Comparison of ENCODE assay signal across 8 cellular contexts in genomic region chr1:198681831-198682756, GRCh38. TPM values are rescaled to one million over a fixed set of nuclear protein-coding genes. Genes with fewer than 3 reads are reported as not detected.
DNase-seq lines count a peak whose midpoint lies in the region; ATAC-seq and TF ChIP-seq lines count a peak whose summit lies in the region.

No MANE protein-coding gene starts in this region.

- H3K4me3 ChIP-seq in AG10803 (ENCODE audit: low read length), result no peak overlapping the region

- no peak for TF ChIP-seq CTCF in AG10803 (conservative IDR thresholded peaks at IDR 0.05; ENCODE audit: low read length)
- TF ChIP-seq CTCF in endothelial cell (IDR thresholded peaks at IDR 0.05; ENCODE audit: unreplicated experiment), result no peak
- TF ChIP-seq CTCF in nephron (IDR thresholded peaks at IDR 0.05; ENCODE audit: unreplicated experiment in 3 of 3), result no peak

- H3K27me3 Mint-ChIP-seq in activated CD4-positive, alpha-beta memory T cell treated with anti-CD3 and anti-CD28 coated beads, Interleukin-2, amount 10 ng/mL, durations not matched to agents 7 days and 5 days, result no peaks in the 10 kb centered on the region
- H3K27me3 Mint-ChIP-seq in endothelial cell (ENCODE audit: unreplicated experiment) (no peaks in the 10 kb centered on the region), nephron (ENCODE audit: low read depth) (no peaks in the 10 kb centered on the region)
- H3K27me3 Mint-ChIP-seq in stimulated activated naive CD8-positive, alpha-beta T cell treated with anti-CD3 and anti-CD28 coated beads, Interleukin-15, Interleukin-2, amounts not matched to agents 100 ng/mL and 50 ng/mL, for 24 hours, result no peaks in the 10 kb centered on the region

- peak overlapping the region; percentile 94 for H3K27ac Mint-ChIP-seq in activated CD4-positive, alpha-beta memory T cell treated with anti-CD3 and anti-CD28 coated beads, Interleukin-2, amount 10 ng/mL, durations not matched to agents 7 days and 5 days
- H3K27ac Mint-ChIP-seq in endothelial cell (ENCODE audit: unreplicated experiment) (peak overlapping the region; percentile 85), nephron (peak overlapping the region; percentile 82 to 98 (median 94))
- H3K27ac Mint-ChIP-seq in stimulated activated naive CD8-positive, alpha-beta T cell treated with anti-CD3 and anti-CD28 coated beads, Interleukin-15, Interleukin-2, amounts not matched to agents 100 ng/mL and 50 ng/mL, for 24 hours, result peak overlapping the region; percentile 94

- DNase-seq in AG10803 (ENCODE audit: low read depth) (peak; percentile 96), NCI-H69 (lab: John Stamatoyannopoulos, UW) (peak; percentile 96), endothelial cell (ENCODE audit: low spot score) (no peak)
- peak; percentile 90 for DNase-seq in activated CD4-positive, alpha-beta memory T cell treated with anti-CD3 and anti-CD28 coated beads, Interleukin-2, amount 10 ng/mL, durations not matched to agents 7 days and 5 days

- CTCF ChIA-PET in activated CD4-positive, alpha-beta memory T cell treated with anti-CD3 and anti-CD28 coated beads, Interleukin-2, amount 10 ng/mL, durations not matched to agents 7 days and 5 days (lab: Charles Lee), result interaction anchor here (0.8 to 6.4 kb wide), 11 partner anchors 12 to 217 kb away, joined by 3 to 38 read pairs (median 6); partner anchors contain the start of gene PTPRC

- POLR2A ChIA-PET in activated CD4-positive, alpha-beta memory T cell treated with anti-CD3 and anti-CD28 coated beads, Interleukin-2, amount 10 ng/mL, durations not matched to agents 7 days and 5 days (lab: Charles Lee), result interaction anchor here (0.7 to 12.6 kb wide), 32 partner anchors 9 to 906 kb away, joined by 3 to 288 read pairs (median 8); partner anchors contain the start of genes C1orf53, DENND1B, NEK7 and PTPRC

- H3K36me3 Mint-ChIP-seq in activated CD4-positive, alpha-beta memory T cell treated with anti-CD3 and anti-CD28 coated beads, Interleukin-2, amount 10 ng/mL, durations not matched to agents 7 days and 5 days (ENCODE audit: low read depth), result peaks cover 59% of the 10 kb centered on the region
- H3K36me3 Mint-ChIP-seq in endothelial cell (ENCODE audit: low read depth, unreplicated experiment) (no peaks in the 10 kb centered on the region), nephron (ENCODE audit: low read depth) (no peaks in the 10 kb centered on the region)
- H3K36me3 Mint-ChIP-seq in stimulated activated naive CD8-positive, alpha-beta T cell treated with anti-CD3 and anti-CD28 coated beads, Interleukin-15, Interleukin-2, amounts not matched to agents 100 ng/mL and 50 ng/mL, for 24 hours (ENCODE audit: low read depth), result peaks cover 26% of the 10 kb centered on the region

- no peaks in the 10 kb centered on the region for H3K9me3 Mint-ChIP-seq in activated CD4-positive, alpha-beta memory T cell treated with anti-CD3 and anti-CD28 coated beads, Interleukin-2, amount 10 ng/mL, durations not matched to agents 7 days and 5 days
- H3K9me3 Mint-ChIP-seq in endothelial cell (ENCODE audit: unreplicated experiment) (no peaks in the 10 kb centered on the region), nephron (no peaks in the 10 kb centered on the region)
- H3K9me3 Mint-ChIP-seq in stimulated activated naive CD8-positive, alpha-beta T cell treated with anti-CD3 and anti-CD28 coated beads, Interleukin-15, Interleukin-2, amounts not matched to agents 100 ng/mL and 50 ng/mL, for 24 hours, result no peaks in the 10 kb centered on the region

- peak; percentile 97 for ATAC-seq in GM19023 (IDR thresholded peaks at IDR 0.05; ENCODE audit: unreplicated experiment)
- peak; percentile 96 for ATAC-seq in HG03135 (IDR thresholded peaks at IDR 0.05; ENCODE audit: unreplicated experiment)

- H3K4me1 Mint-ChIP-seq in activated CD4-positive, alpha-beta memory T cell treated with anti-CD3 and anti-CD28 coated beads, Interleukin-2, amount 10 ng/mL, durations not matched to agents 7 days and 5 days, result peaks cover 85% of the 10 kb centered on the region
- no peaks in the 10 kb centered on the region for H3K4me1 Mint-ChIP-seq in endothelial cell (ENCODE audit: unreplicated experiment)
- peaks cover 20% of the 10 kb centered on the region for H3K4me1 Mint-ChIP-seq in nephron
- peaks cover 92% of the 10 kb centered on the region for H3K4me1 Mint-ChIP-seq in stimulated activated naive CD8-positive, alpha-beta T cell treated with anti-CD3 and anti-CD28 coated beads, Interleukin-15, Interleukin-2, amounts not matched to agents 100 ng/mL and 50 ng/mL, for 24 hours (ENCODE audit: low read depth)

- peak overlapping the region; percentile 58 for H3K4me3 Mint-ChIP-seq in activated CD4-positive, alpha-beta memory T cell treated with anti-CD3 and anti-CD28 coated beads, Interleukin-2, amount 10 ng/mL, durations not matched to agents 7 days and 5 days
- H3K4me3 Mint-ChIP-seq in endothelial cell (ENCODE audit: unreplicated experiment), result no peak overlapping the region
- H3K4me3 Mint-ChIP-seq in nephron, result peak overlapping the region; percentile 23 to 46 (median 36)
- peak overlapping the region; percentile 71 for H3K4me3 Mint-ChIP-seq in stimulated activated naive CD8-positive, alpha-beta T cell treated with anti-CD3 and anti-CD28 coated beads, Interleukin-15, Interleukin-2, amounts not matched to agents 100 ng/mL and 50 ng/mL, for 24 hours

RNA-seq across cellular contexts. Expression of gene PTPRC, which starts 43.3 kb away (rescaled TPM):
- total RNA-seq in activated CD4-positive, alpha-beta memory T cell treated with anti-CD3 and anti-CD28 coated beads, Interleukin-2, amount 10 ng/mL, durations not matched to agents 7 days and 5 days, result 100 to 1,000 TPM; 724 to 731 TPM
- not detected for total RNA-seq in endothelial cell (ENCODE audit: unreplicated experiment)

Comparison
In these comparisons a context has a peak if more than half of its experiments do, and no peak if none do; other contexts are left out.
1. RNA of gene PTPRC, which starts 43.3 kb away (total RNA-seq): 724 to 731 TPM in activated CD4-positive, alpha-beta memory T cell treated with anti-CD3 and anti-CD28 coated beads, Interleukin-2, amount 10 ng/mL, durations not matched to agents 7 days and 5 days; not detected in endothelial cell (single experiment); every median in the first group is over 100 times any median in the second.
2. Peak in every context shown above with its lines, with median percentiles within 50 percentile points of each other: H3K27ac Mint-ChIP-seq.